Comparison of ENCODE assay signal across 18 cellular contexts in genomic region chr3:68142331-68142887, GRCh38.
"Had no signal": no experiment of that assay in that cellular context is flagged by ENCODE, and none has a peak within 500 bp of the region (broad histone marks: within the 10 kb centered on the region; RNA-seq: fewer than 3 reads in every experiment).

No MANE protein-coding gene starts in this region.

- ATAC-seq: mucosa of descending colon; naive thymus-derived CD4-positive, alpha-beta T cell; natural killer cell treated with Interleukin-12 subunit alpha and Interleukin-12 subunit beta and Interleukin-15 and Interleukin-18, amount 100 ng/mL, for 72 hours; right lobe of liver; stimulated activated naive B cell treated with anti-CD40 and anti-IgM and Interleukin-4, amounts not matched to agents 10 μg/mL and 1 μg/mL and 100 μg/mL, for 72 hours; stimulated activated naive CD8-positive, alpha-beta T cell treated with anti-CD3 and anti-CD28 coated beads, Interleukin-15, Interleukin-2, amounts not matched to agents 100 U/mL and 50 U/mL, for 24 hours had no signal

- H3K27me3 Mint-ChIP-seq: naive thymus-derived CD4-positive, alpha-beta T cell; natural killer cell treated with Interleukin-12 subunit alpha and Interleukin-12 subunit beta and Interleukin-15 and Interleukin-18, amount 100 ng/mL, for 72 hours; progenitor cell of endocrine pancreas; type B pancreatic cell had no signal

- H3K4me3 Mint-ChIP-seq: immature natural killer cell; mesothelial cell of epicardium; naive thymus-derived CD4-positive, alpha-beta T cell; natural killer cell treated with Interleukin-12 subunit alpha and Interleukin-12 subunit beta and Interleukin-15 and Interleukin-18, amount 100 ng/mL, for 72 hours; stimulated activated naive B cell treated with anti-CD40 and anti-IgM and Interleukin-4, amounts not matched to agents 10 μg/mL and 1 μg/mL and 100 μg/mL, for 72 hours; type B pancreatic cell had no signal

- H3K4me1 Mint-ChIP-seq: immature natural killer cell; mesothelial cell of epicardium; stimulated activated naive B cell treated with anti-CD40 and anti-IgM and Interleukin-4, amounts not matched to agents 10 μg/mL and 1 μg/mL and 100 μg/mL, for 72 hours had no signal

- H3K36me3 Mint-ChIP-seq: immature natural killer cell; mesothelial cell of epicardium; natural killer cell treated with Interleukin-12 subunit alpha and Interleukin-12 subunit beta and Interleukin-15 and Interleukin-18, amount 100 ng/mL, for 72 hours; stimulated activated naive B cell treated with anti-CD40 and anti-IgM and Interleukin-4, amounts not matched to agents 10 μg/mL and 1 μg/mL and 100 μg/mL, for 72 hours; type B pancreatic cell had no signal

- H3K27ac Mint-ChIP-seq: immature natural killer cell; mesothelial cell of epicardium; naive thymus-derived CD4-positive, alpha-beta T cell; natural killer cell treated with Interleukin-12 subunit alpha and Interleukin-12 subunit beta and Interleukin-15 and Interleukin-18, amount 100 ng/mL, for 72 hours; progenitor cell of endocrine pancreas; stimulated activated naive B cell treated with anti-CD40 and anti-IgM and Interleukin-4, amounts not matched to agents 10 μg/mL and 1 μg/mL and 100 μg/mL, for 72 hours; type B pancreatic cell had no signal

- DNase-seq: immature natural killer cell; islet precursor cell; left ventricle myocardium inferior; mesendoderm; mucosa of descending colon; naive thymus-derived CD4-positive, alpha-beta T cell; ovary; right lobe of liver; stimulated activated CD4-positive, alpha-beta T cell treated with anti-CD3 and anti-CD28 coated beads, Interleukin-1b, Interleukin-23, amount 100 ng/mL, for 48 hours; stimulated activated CD4-positive, alpha-beta T cell treated with anti-CD3 and anti-CD28 coated beads, Interleukin-4, amount 100 ng/mL, for 1 hour; stimulated activated naive B cell treated with anti-CD40 and anti-IgM and Interleukin-4, amounts not matched to agents 10 μg/mL and 1 μg/mL and 100 μg/mL, for 72 hours; stimulated activated naive CD8-positive, alpha-beta T cell treated with anti-CD3 and anti-CD28 coated beads, Interleukin-15, Interleukin-2, amounts not matched to agents 100 U/mL and 50 U/mL, for 24 hours; stomach; uterus had no signal

- H3K9me3 Mint-ChIP-seq: stimulated activated naive B cell treated with anti-CD40 and anti-IgM and Interleukin-4, amounts not matched to agents 10 μg/mL and 1 μg/mL and 100 μg/mL, for 72 hours; type B pancreatic cell had no signal
